ENCODE assay signal across 16 cellular contexts in the genomic region with DNA sequence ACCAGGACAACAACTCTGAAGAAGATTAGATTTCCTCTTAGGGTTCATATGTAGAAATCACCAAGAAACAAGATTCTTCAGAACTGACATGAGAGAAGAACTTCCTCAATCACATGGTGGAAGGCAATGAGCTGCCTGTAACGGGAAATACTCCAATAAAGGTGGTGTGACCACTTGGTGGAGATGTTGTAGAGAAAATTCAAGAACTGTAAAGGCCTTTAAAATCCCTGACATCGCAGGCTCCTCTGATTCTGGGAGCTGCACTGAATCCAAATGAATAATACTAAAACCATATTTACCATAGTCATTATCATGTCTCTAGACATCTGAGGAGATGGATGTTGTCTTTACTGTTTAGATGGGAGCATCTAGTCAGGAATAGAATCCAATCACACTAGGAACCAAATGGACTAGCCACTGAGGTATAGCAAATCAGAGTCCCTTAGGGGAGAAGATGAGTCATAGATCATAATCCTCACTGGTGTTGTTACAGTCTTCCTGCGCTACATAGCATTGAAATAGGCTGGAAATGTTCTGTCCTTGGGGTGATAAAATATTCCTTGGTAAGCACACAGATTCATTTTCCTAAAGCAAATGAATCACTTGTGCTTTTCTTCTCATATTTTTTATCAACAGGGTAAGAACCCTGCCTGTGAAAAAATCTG.
DNase-seq lines count a peak whose midpoint lies in the region; ATAC-seq, FAIRE-seq and TF ChIP-seq lines count a peak whose summit lies in the region.
"Had no signal": no experiment of that assay in that cellular context is flagged by ENCODE, and none has a peak within 500 bp of the region (broad histone marks: within the 10 kb centered on the region; RNA-seq: fewer than 3 reads in every experiment).

No MANE protein-coding gene starts in this region.

- no peaks in the 10 kb centered on the region for H3K27me3 ChIP-seq in transverse colon
- H3K27me3 ChIP-seq: dorsolateral prefrontal cortex had no signal

- TF ChIP-seq POLR2A in transverse colon (IDR thresholded peaks at IDR 0.05) = no peak

- peak; percentile 42 for ATAC-seq in Right ventricle myocardium inferior
- no peak for ATAC-seq in left cardiac atrium
- ATAC-seq in GM21447 (IDR thresholded peaks at IDR 0.05; ENCODE audit: unreplicated experiment) = no peak
- ATAC-seq: natural killer cell had no signal

- no peaks in the 10 kb centered on the region for H3K9me3 ChIP-seq in transverse colon

- TF ChIP-seq CTCF in transverse colon (IDR thresholded peaks at IDR 0.05) = peak in 3 of 5 experiments; percentile 7 to 31 (median 19)

- 17 to 41% methylated on average over 1 to 3 of the region's 3 CpGs for WGBS in transverse colon (ENCODE audit: low coverage in 1 of 2), 2 donors

- no peak overlapping the region for H3K27ac ChIP-seq in transverse colon

- H3K4me1 ChIP-seq in transverse colon = no peaks in the 10 kb centered on the region

- no peak overlapping the region for H3K4me3 ChIP-seq in transverse colon
- H3K4me3 ChIP-seq: dorsolateral prefrontal cortex had no signal

- DNase-seq in Right ventricle myocardium inferior (ENCODE audit: missing footprints) (no peak), left cardiac atrium (no peak), SW480 (ENCODE audit: low spot score) (peak; percentile 5), inferior parietal cortex (ENCODE audit: extremely low spot score) (peak; percentile 11), transverse colon (no peak), activated gamma-delta T cell (lab: John Stamatoyannopoulos, UW) (no peak), urothelium cell line (ENCODE audit: low spot score) (no peak)
- DNase-seq: activated CD4-positive, alpha-beta T cell treated with anti-CD3 and anti-CD28 coated beads for 48 hours; activated naive CD4-positive, alpha-beta T cell; dorsolateral prefrontal cortex; natural killer cell; NCI-H1092; stimulated activated CD4-positive, alpha-beta T cell treated with anti-CD3 and anti-CD28 coated beads, Interleukin-12 subunit alpha, Interleukin-12 subunit beta, amount 100 ng/mL, for 4 hours; stimulated activated CD8-positive, alpha-beta memory T cell treated with anti-CD3 and anti-CD28 coated beads, Interleukin-4, amount 100 ng/mL, for 48 hours had no signal

- intact Hi-C loops in Right ventricle myocardium inferior (cut with DNase I) (loop anchor here (2.0 kb wide), 1 partner anchor 392 kb away; no protein-coding TSS in a partner anchor), left cardiac atrium (cut with DNase I) (no loop called here), transverse colon (cut with DNase I; ENCODE audit: low total_unique reads) (no loop called here)

- FAIRE-seq in urothelium cell line (lab: Jason Lieb, UNC) = no peak
- FAIRE-seq: G401.6 had no signal

- in situ Hi-C loops in transverse colon (cut with MboI; ENCODE audit: low pct_ligation_motif_present in 1 of 4, low pct_unique_long_range_greater_than_20kb in 1 of 4, low sequenced_read_pairs in 3 of 4) = loop anchor here in 1 of 4 donors (25.0 kb wide), 1 partner anchor 400 kb away; no protein-coding TSS in a partner anchor

- H3K36me3 ChIP-seq in transverse colon = no peaks in the 10 kb centered on the region

- TF ChIP-seq EP300 in transverse colon (IDR thresholded peaks at IDR 0.05; ENCODE audit: low read depth) = no peak

Comparison
In these comparisons a context has a peak if more than half of its experiments do, and no peak if none do; other contexts are left out.
1. DNase-seq: peak in SW480 (single experiment) and inferior parietal cortex (single experiment); none in Right ventricle myocardium inferior (single experiment), left cardiac atrium (single experiment), transverse colon (single experiment), activated gamma-delta T cell (single experiment) and urothelium cell line (single experiment).